10 cellular contexts compared by ENCODE assay signal in the genomic region with DNA sequence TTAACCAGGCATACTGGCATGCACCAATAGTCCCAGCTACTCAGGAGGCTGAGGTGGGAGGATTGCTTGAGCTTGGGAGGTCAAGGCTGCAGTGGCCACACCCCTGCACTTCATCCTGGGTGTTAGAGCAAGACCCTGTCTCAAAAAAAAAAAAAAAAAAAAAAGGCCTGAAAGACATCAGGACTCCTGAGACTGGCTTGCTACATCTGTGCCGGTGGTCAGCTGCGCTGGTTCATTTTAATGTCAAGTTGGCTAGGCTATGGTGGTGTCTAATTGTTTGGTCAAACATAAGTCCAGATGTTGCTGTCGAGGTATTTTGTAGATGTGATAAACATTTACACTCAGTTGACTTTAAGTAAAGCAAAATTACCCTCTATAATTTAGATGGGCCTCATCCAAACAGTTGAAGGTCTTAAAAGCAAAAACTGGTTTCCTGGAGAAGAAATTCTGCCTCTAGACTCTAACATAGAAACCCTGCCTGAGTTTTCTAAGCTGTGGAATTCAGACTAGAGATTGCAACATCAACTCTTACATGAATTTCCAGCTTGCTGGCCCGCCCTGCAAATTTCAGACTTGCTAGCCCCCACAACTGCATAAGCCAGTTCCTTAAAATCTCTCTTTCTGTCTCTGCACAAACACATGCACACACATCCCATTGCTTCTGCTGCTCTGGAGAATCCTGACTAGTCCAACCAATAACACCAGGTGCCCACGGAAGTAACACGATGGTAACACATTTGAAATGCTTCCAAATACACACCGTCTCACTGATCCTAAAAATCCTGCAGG. TPM values are rescaled to one million over a fixed set of nuclear protein-coding genes. Genes with fewer than 3 reads are reported as not detected.
DNase-seq lines count a peak whose midpoint lies in the region; ATAC-seq and TF ChIP-seq lines count a peak whose summit lies in the region.
"Had no signal": no experiment of that assay in that cellular context is flagged by ENCODE, and none has a peak within 500 bp of the region (broad histone marks: within the 10 kb centered on the region; RNA-seq: fewer than 3 reads in every experiment).

No MANE protein-coding gene starts in this region.

- H3K9me3 ChIP-seq in lower lobe of right lung (no peaks in the 10 kb centered on the region), upper lobe of left lung (no peaks in the 10 kb centered on the region)

- peaks cover 89% of the 10 kb centered on the region for H3K4me1 ChIP-seq in lower lobe of right lung
- H3K4me1 ChIP-seq in upper lobe of left lung, result peaks cover 67 to 84% (median 79%) of the 10 kb centered on the region in 4 donors

- H3K4me3 ChIP-seq in choroid plexus epithelial cell (ENCODE audit: low read depth, low read length), result no peak overlapping the region
- no peak overlapping the region for H3K4me3 ChIP-seq in lower lobe of right lung
- H3K4me3 ChIP-seq in upper lobe of left lung, result no peak overlapping the region

- TF ChIP-seq POLR2A in upper lobe of left lung (IDR thresholded peaks at IDR 0.05), result no peak

- ATAC-seq in lower lobe of right lung, result peak; percentile 7 to 23
- peak in 1 of 2 donors; percentile 71 for ATAC-seq in upper lobe of left lung (ENCODE audit: low FRiP score in 2 of 2)
- ATAC-seq in GM21737 (IDR thresholded peaks at IDR 0.05; ENCODE audit: unreplicated experiment), result no peak
- ATAC-seq in GM19467 (IDR thresholded peaks at IDR 0.05; ENCODE audit: unreplicated experiment), result no peak

- DNase-seq in SIG-M5 treated with dmso at 0.1 percent for 504 hours (lab: John Stamatoyannopoulos, UW; ENCODE audit: unreplicated experiment), result peak; percentile 89
- DNase-seq in SIG-M5 (lab: John Stamatoyannopoulos, UW), result no peak
- peak; percentile 91 for DNase-seq in choroid plexus epithelial cell (ENCODE audit: low read depth)
- DNase-seq in lower lobe of right lung, result peak; percentile 62
- DNase-seq in upper lobe of left lung, result peak in 1 of 2 donors; percentile 59
- DNase-seq in inferior parietal cortex (ENCODE audit: extremely low spot score), result no peak
- DNase-seq: 8988T, NCI-H748 treated with DMSO at 0.1 percent for 48 hours had no signal

- H3K36me3 ChIP-seq in lower lobe of right lung (no peaks in the 10 kb centered on the region), upper lobe of left lung (no peaks in the 10 kb centered on the region)

- H3K27ac ChIP-seq in lower lobe of right lung (peak overlapping the region; percentile 85), upper lobe of left lung (peak overlapping the region; percentile 81 to 93 (median 86))

- 60 to 66% methylated on average over 7 of the region's 7 CpGs for WGBS in upper lobe of left lung, 2 donors

- no peak for TF ChIP-seq EP300 in upper lobe of left lung (IDR thresholded peaks at IDR 0.05)

- no peak for TF ChIP-seq CTCF in choroid plexus epithelial cell (conservative IDR thresholded peaks at IDR 0.05; ENCODE audit: low read depth, low read length)
- TF ChIP-seq CTCF in lower lobe of right lung (IDR thresholded peaks at IDR 0.05), result no peak
- no peak for TF ChIP-seq CTCF in upper lobe of left lung (IDR thresholded peaks at IDR 0.05)

- no peaks in the 10 kb centered on the region for H3K27me3 ChIP-seq in lower lobe of right lung (ENCODE audit: low read depth)
- H3K27me3 ChIP-seq in upper lobe of left lung, result no peaks in the 10 kb centered on the region

- intact Hi-C loops in lower lobe of right lung (cut with DNase I), result no loop called here

RNA-seq across cellular contexts. Expression of a gene that starts 18.2 kb away (rescaled TPM):
- total RNA-seq in lower lobe of right lung (127 TPM), upper lobe of left lung (100 to 1,000 TPM in 4 of 6 donors, 10 to 100 TPM in 2; 83.9 to 168 (median 129) TPM)

RNA-seq across cellular contexts. Expression of a gene that starts 32.5 kb away (rescaled TPM):
- total RNA-seq in lower lobe of right lung (1.4 TPM), upper lobe of left lung (1 to 10 TPM in 5 of 6 donors, not detected in 1; 1.3 to 3.3 (median 2.3) TPM)

Comparison
In these comparisons a context has a peak if more than half of its experiments do, and no peak if none do; other contexts are left out.
1. DNase-seq: peak in SIG-M5 treated with dmso at 0.1 percent for 504 hours (single experiment), choroid plexus epithelial cell (single experiment) and lower lobe of right lung (single experiment); none in SIG-M5 (single experiment) and inferior parietal cortex (single experiment).
2. ATAC-seq: peak in lower lobe of right lung (2 of 2); none in GM21737 (single experiment) and GM19467 (single experiment).